Comparison of ENCODE assay signal across 28 cellular contexts in the genomic region with DNA sequence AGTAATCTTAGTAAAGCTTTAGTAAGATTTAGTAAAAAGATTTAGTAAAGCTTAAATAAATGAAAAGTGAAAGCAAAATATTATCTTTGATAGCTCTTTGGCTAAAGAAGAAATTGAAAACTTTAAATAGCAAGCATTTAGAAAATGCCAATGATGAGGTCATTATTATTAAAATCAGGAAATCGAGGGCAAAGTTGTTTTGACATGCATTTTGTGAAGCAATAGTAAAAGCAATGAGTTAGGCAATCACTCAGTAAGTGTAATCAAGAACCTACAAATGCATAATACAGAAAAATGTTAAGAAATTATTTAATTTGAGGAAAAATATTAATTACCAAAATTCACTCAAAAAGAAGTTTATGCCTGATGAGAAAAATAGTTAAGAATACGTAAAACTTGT.
DNase-seq lines count a peak whose midpoint lies in the region; TF ChIP-seq lines count a peak whose summit lies in the region.
"Had no signal": no experiment of that assay in that cellular context is flagged by ENCODE, and none has a peak within 500 bp of the region (broad histone marks: within the 10 kb centered on the region; RNA-seq: fewer than 3 reads in every experiment).

No MANE protein-coding gene starts in this region.

- H3K27me3 Mint-ChIP-seq in MCF 10A (ENCODE audit: insufficient read depth, unreplicated experiment), result no peaks in the 10 kb centered on the region
- H3K27me3 Mint-ChIP-seq: activated T-cell treated with anti-CD3 and anti-CD28 coated beads, Interleukin-2, amount 50 U/mL, for 24 hours; stimulated activated naive B cell treated with anti-CD40 and anti-IgM and Interleukin-4, amounts not matched to agents 10 μg/mL and 1 μg/mL and 100 μg/mL, for 72 hours had no signal

- H4K20me1 ChIP-seq in smooth muscle cell (ENCODE audit: low read depth), result no peaks in the 10 kb centered on the region

- POLR2A ChIA-PET in MCF 10A (lab: Yijun Ruan, JAX), result interaction anchor here (1.3 kb wide), 1 partner anchor 13 kb away, joined by 6 read pairs; no protein-coding TSS in a partner anchor

- no peaks in the 10 kb centered on the region for H3K27me3 ChIP-seq in breast epithelium
- H3K27me3 ChIP-seq in smooth muscle cell (ENCODE audit: low read depth), result no peaks in the 10 kb centered on the region
- H3K27me3 ChIP-seq: Peyer's patch, uterus had no signal

- TF ChIP-seq POLR2A in breast epithelium (IDR thresholded peaks at IDR 0.05), result no peak

- H3K27ac ChIP-seq in breast epithelium (no peak overlapping the region), smooth muscle cell (ENCODE audit: low read depth) (no peak overlapping the region)
- H3K27ac ChIP-seq: left ventricle myocardium inferior, Peyer's patch, uterus had no signal

- TF ChIP-seq CTCF in MCF 10A (IDR thresholded peaks at IDR 0.05; ENCODE audit: unreplicated experiment) (no peak), breast epithelium (IDR thresholded peaks at IDR 0.05) (no peak), smooth muscle cell (IDR thresholded peaks at IDR 0.05; ENCODE audit: borderline replicate concordance, insufficient read depth, poor library complexity, severe bottlenecking) (no peak)

- H3K4me3 ChIP-seq in breast epithelium (no peak overlapping the region), smooth muscle cell (no peak overlapping the region)
- H3K4me3 ChIP-seq: left ventricle myocardium inferior, Peyer's patch, uterus had no signal

- H3K9ac ChIP-seq in smooth muscle cell (ENCODE audit: low read depth), result no peak overlapping the region

- H3K4me1 Mint-ChIP-seq in MCF 10A (ENCODE audit: insufficient read depth, unreplicated experiment), result peaks cover 4% of the 10 kb centered on the region
- H3K4me1 Mint-ChIP-seq: natural killer cell had no signal

- H3F3A ChIP-seq in smooth muscle cell (ENCODE audit: low read depth), result no peaks in the 10 kb centered on the region

- H3K9me3 ChIP-seq in breast epithelium (peaks cover 3 to 17% of the 10 kb centered on the region in 2 donors), smooth muscle cell (replicated peaks; ENCODE audit: low read depth) (no peaks in the 10 kb centered on the region)
- H3K9me3 ChIP-seq: Peyer's patch, uterus had no signal

- intact Hi-C loops in MCF 10A (cut with micrococcal nuclease), result no loop called here
- intact Hi-C loops in breast epithelium (cut with DNase I; ENCODE audit: low total_unique reads), result no loop called here

- H3K36me3 ChIP-seq in breast epithelium (no peaks in the 10 kb centered on the region), smooth muscle cell (ENCODE audit: low read depth) (peaks cover 3% of the 10 kb centered on the region)
- H3K36me3 ChIP-seq: left ventricle myocardium inferior, Peyer's patch, uterus had no signal

- H3K4me1 ChIP-seq in breast epithelium (no peaks in the 10 kb centered on the region), smooth muscle cell (ENCODE audit: low read depth) (peaks cover 5% of the 10 kb centered on the region)
- H3K4me1 ChIP-seq: left ventricle myocardium inferior, Peyer's patch, uterus had no signal

- no peaks in the 10 kb centered on the region for H3K9me3 Mint-ChIP-seq in MCF 10A (ENCODE audit: unreplicated experiment)
- H3K9me3 Mint-ChIP-seq: activated T-cell treated with anti-CD3 and anti-CD28 coated beads, Interleukin-2, amount 50 U/mL, for 24 hours had no signal

- peak; percentile 16 for DNase-seq in MCF 10A (ENCODE audit: unreplicated experiment)
- DNase-seq in breast epithelium (ENCODE audit: low spot score in 2 of 2), result no peak
- peak; percentile 67 for DNase-seq in amniotic epithelial cell (ENCODE audit: low read depth)
- peak; percentile 63 for DNase-seq in fibroblast of peridontal ligament (ENCODE audit: extremely low read depth)
- DNase-seq in smooth muscle cell (lab: John Stamatoyannopoulos, UW; ENCODE audit: unreplicated experiment), result no peak
- no peak for DNase-seq in NCI-H1048 (lab: John Stamatoyannopoulos, UW)
- DNase-seq in NCI-H82 (lab: John Stamatoyannopoulos, UW), result no peak
- no peak for DNase-seq in AG20443 (ENCODE audit: low spot score)
- DNase-seq: ACHN; activated CD4-positive, CD25-positive, alpha-beta regulatory T cell treated with anti-CD3 and anti-CD28 coated beads, Interleukin-2, amount 50 U/mL, for 72 hours; activated naive CD4-positive, alpha-beta T cell; activated T-cell treated with anti-CD3 and anti-CD28 coated beads, Interleukin-2, amount 50 U/mL, for 24 hours; amniotic stem cell; C1 segment of cervical spinal cord; foreskin melanocyte; hippocampal formation; Kasumi-1; left ventricle myocardium inferior; midbrain; natural killer cell; NCI-H1105; NCI-H2029 treated with DMSO at 0.1 percent for 48 hours; Peyer's patch; retina; stimulated activated CD4-positive, alpha-beta T cell treated with anti-CD3 and anti-CD28 coated beads, Interleukin-12 subunit alpha, Interleukin-12 subunit beta, amount 100 ng/mL, for 4 hours; stimulated activated CD4-positive, alpha-beta T cell treated with anti-CD3 and anti-CD28 coated beads, Interleukin-4, amount 100 ng/mL, for 24 hours; stimulated activated naive B cell treated with anti-CD40 and anti-IgM and Interleukin-4, amounts not matched to agents 10 μg/mL and 1 μg/mL and 100 μg/mL, for 72 hours; uterus had no signal

- H3K79me2 ChIP-seq in smooth muscle cell (ENCODE audit: low read depth), result no peaks in the 10 kb centered on the region

- H3K4me2 ChIP-seq in smooth muscle cell, result peak overlapping the region; percentile 21

- no peak overlapping the region for H3K27ac Mint-ChIP-seq in MCF 10A (ENCODE audit: low read depth, unreplicated experiment)
- H3K27ac Mint-ChIP-seq: activated T-cell treated with anti-CD3 and anti-CD28 coated beads, Interleukin-2, amount 50 U/mL, for 24 hours; natural killer cell; stimulated activated naive B cell treated with anti-CD40 and anti-IgM and Interleukin-4, amounts not matched to agents 10 μg/mL and 1 μg/mL and 100 μg/mL, for 72 hours had no signal

- H2AFZ ChIP-seq in smooth muscle cell (ENCODE audit: low read depth), result peak overlapping the region; percentile 60

- 88% methylated on average over 2 of the region's 2 CpGs for WGBS in smooth muscle cell (ENCODE audit: low lambda C conversion rate)

- CTCF ChIA-PET in MCF 10A (lab: Yijun Ruan, JAX), result interaction anchor here (0.6 to 0.8 kb wide), 3 partner anchors 47 to 907 kb away, joined by 3 read pairs; no protein-coding TSS in a partner anchor

- no TSS peak for BruUV-seq in MCF 10A (replicated peaks; lab: Mats Ljungman, UMichigan)

- H3K4me3 Mint-ChIP-seq in MCF 10A (ENCODE audit: unreplicated experiment), result no peak overlapping the region
- H3K4me3 Mint-ChIP-seq: activated T-cell treated with anti-CD3 and anti-CD28 coated beads, Interleukin-2, amount 50 U/mL, for 24 hours; natural killer cell; stimulated activated naive B cell treated with anti-CD40 and anti-IgM and Interleukin-4, amounts not matched to agents 10 μg/mL and 1 μg/mL and 100 μg/mL, for 72 hours had no signal

- no peaks in the 10 kb centered on the region for H3K36me3 Mint-ChIP-seq in MCF 10A (ENCODE audit: insufficient read depth, unreplicated experiment)
- H3K36me3 Mint-ChIP-seq: natural killer cell had no signal

Comparison
In these comparisons a context has a peak if more than half of its experiments do, and no peak if none do; other contexts are left out.
1. DNase-seq: peak in MCF 10A (single experiment), amniotic epithelial cell (single experiment) and fibroblast of peridontal ligament (single experiment); none in breast epithelium (0 of 2), smooth muscle cell (single experiment), NCI-H1048 (single experiment), NCI-H82 (single experiment) and AG20443 (single experiment).